In the genomic region with DNA sequence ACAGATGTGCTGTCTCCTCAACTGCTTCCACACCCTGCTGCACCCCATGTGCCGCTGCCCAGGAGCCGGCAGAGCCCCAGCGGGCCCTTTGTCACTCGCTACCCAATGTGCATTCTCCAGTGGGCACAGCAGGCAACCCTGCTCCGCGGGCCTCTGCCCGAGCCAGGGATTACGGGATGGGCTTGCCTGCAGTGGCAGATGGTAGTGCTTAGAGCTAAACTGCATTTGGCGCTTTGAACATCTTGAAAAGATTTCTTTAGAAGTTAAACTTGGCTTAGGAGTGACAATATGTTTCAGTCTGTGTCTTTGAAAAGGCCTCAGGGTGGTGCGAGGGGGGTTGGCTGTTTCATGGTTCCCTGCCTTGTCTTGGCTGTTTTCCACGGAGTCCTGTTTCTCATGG, we compare ENCODE assay signal across 34 cellular contexts.
A peak's percentile ranks its signal among the peaks of the same experiment; 100 is the strongest.
DNase-seq lines count a peak whose midpoint lies in the region; ATAC-seq and TF ChIP-seq lines count a peak whose summit lies in the region.
"Had no signal": no experiment of that assay in that cellular context is flagged by ENCODE, and none has a peak within 500 bp of the region (broad histone marks: within the 10 kb centered on the region; RNA-seq: fewer than 3 reads in every experiment).

No MANE protein-coding gene starts in this region.

- peak; percentile 91 for DNase-seq in D341Med (ENCODE audit: low spot score)
- DNase-seq in NCI-H82 (lab: John Stamatoyannopoulos, UW) = peak; percentile 85
- DNase-seq in mesendoderm = no peak
- no peak for DNase-seq in activated naive CD8-positive, alpha-beta T cell treated with anti-CD3 and anti-CD28 coated beads, Interleukin-2, amount 50 U/mL, for 24 hours
- no peak for DNase-seq in NCI-H1092 (lab: John Stamatoyannopoulos, UW)
- DNase-seq: ACHN; activated CD4-positive, alpha-beta T cell treated with anti-CD3 and anti-CD28 coated beads, Interleukin-2, amount 10 ng/mL, durations not matched to agents 7 days and 5 days; activated gamma-delta T cell; activated naive CD8-positive, alpha-beta T cell treated with anti-CD3 and anti-CD28 coated beads for 36 hours; activated T-cell treated with anti-CD3 and anti-CD28 coated beads, Interleukin-2, amount 50 U/mL, for 1 hour; aorta; CD8-positive, alpha-beta T cell; cortex of kidney; DMS153; effector memory CD4-positive, alpha-beta T cell; HFFc6; MV-4-11; NCI-H1436 treated with DMSO at 0.1 percent for 48 hours; NCI-H2107; NCI-H526 treated with DMSO at 0.1 percent for 48 hours; right cardiac atrium; RPMI8226; stimulated activated CD4-positive, alpha-beta T cell treated with anti-CD3 and anti-CD28 coated beads, Interleukin-1b, Interleukin-23, amount 100 ng/mL, for 48 hours; T1000 had no signal

- H3K36me3 ChIP-seq in HEK293 (ENCODE audit: control insufficient read depth in 2 of 2, insufficient read depth in 1 of 2, low read length in 2 of 2) (no peaks in the 10 kb centered on the region), mesendoderm (ENCODE audit: control insufficient read depth, insufficient read depth, low read length) (no peaks in the 10 kb centered on the region)
- H3K36me3 ChIP-seq: cardiac muscle cell, left lung, SJSA1, thoracic aorta had no signal

- POLR2A ChIA-PET in HEK293 (lab: Yijun Ruan, JAX) = no interaction called here

- H3K79me1 ChIP-seq in mesendoderm (ENCODE audit: low read length) = no peaks in the 10 kb centered on the region

- peaks cover 4% of the 10 kb centered on the region for H3K4me1 Mint-ChIP-seq in activated naive CD8-positive, alpha-beta T cell treated with anti-CD3 and anti-CD28 coated beads, Interleukin-2, amount 50 U/mL, for 24 hours
- H3K4me1 Mint-ChIP-seq: activated CD4-positive, alpha-beta T cell treated with anti-CD3 and anti-CD28 coated beads, Interleukin-2, amount 10 ng/mL, durations not matched to agents 7 days and 5 days; activated naive CD8-positive, alpha-beta T cell treated with anti-CD3 and anti-CD28 coated beads for 36 hours; B cell; memory B cell had no signal

- H3K23ac ChIP-seq in mesendoderm (ENCODE audit: low read length) = no peak overlapping the region

- H3K4me1 ChIP-seq in HEK293 (ENCODE audit: control insufficient read depth, insufficient read depth, low read length) (no peaks in the 10 kb centered on the region), mesendoderm (ENCODE audit: control insufficient read depth, low read depth, low read length) (peaks cover 4% of the 10 kb centered on the region)
- H3K4me1 ChIP-seq: left lung, SJSA1 had no signal

- no peak overlapping the region for H4K5ac ChIP-seq in mesendoderm (ENCODE audit: low read length)

- H3K56ac ChIP-seq in mesendoderm (ENCODE audit: low read length) = no peak overlapping the region

- ATAC-seq in activated naive CD8-positive, alpha-beta T cell treated with anti-CD3 and anti-CD28 coated beads, Interleukin-2, amount 50 U/mL, for 24 hours = no peak
- ATAC-seq in GM18868 (IDR thresholded peaks at IDR 0.05; ENCODE audit: unreplicated experiment) = no peak
- ATAC-seq: CD8-positive, alpha-beta T cell; left lung; right cardiac atrium had no signal

- H4K8ac ChIP-seq in mesendoderm (ENCODE audit: low read depth, low read length) = no peak overlapping the region

- no peak overlapping the region for H3K4me2 ChIP-seq in mesendoderm (ENCODE audit: low read length)

- H3K27ac Mint-ChIP-seq in activated naive CD8-positive, alpha-beta T cell treated with anti-CD3 and anti-CD28 coated beads, Interleukin-2, amount 50 U/mL, for 24 hours = no peak overlapping the region
- H3K27ac Mint-ChIP-seq: activated CD4-positive, alpha-beta T cell treated with anti-CD3 and anti-CD28 coated beads, Interleukin-2, amount 10 ng/mL, durations not matched to agents 7 days and 5 days; activated naive CD8-positive, alpha-beta T cell treated with anti-CD3 and anti-CD28 coated beads for 36 hours; B cell; CD8-positive, alpha-beta T cell; HFFc6; memory B cell; stimulated activated naive CD8-positive, alpha-beta T cell treated with anti-CD3 and anti-CD28 coated beads, Interleukin-15, Interleukin-2, amounts not matched to agents 100 ng/mL and 50 ng/mL, for 24 hours had no signal

- H2BK5ac ChIP-seq in mesendoderm (ENCODE audit: low read length) = no peak overlapping the region

- peaks cover 13% of the 10 kb centered on the region for H3K27me3 Mint-ChIP-seq in activated naive CD8-positive, alpha-beta T cell treated with anti-CD3 and anti-CD28 coated beads, Interleukin-2, amount 50 U/mL, for 24 hours

- no peak overlapping the region for H3K4me3 Mint-ChIP-seq in activated naive CD8-positive, alpha-beta T cell treated with anti-CD3 and anti-CD28 coated beads, Interleukin-2, amount 50 U/mL, for 24 hours
- H3K4me3 Mint-ChIP-seq: activated CD4-positive, alpha-beta T cell treated with anti-CD3 and anti-CD28 coated beads, Interleukin-2, amount 10 ng/mL, durations not matched to agents 7 days and 5 days; activated naive CD8-positive, alpha-beta T cell treated with anti-CD3 and anti-CD28 coated beads for 36 hours; B cell; CD8-positive, alpha-beta T cell; HFFc6; memory B cell; neural crest cell; stimulated activated naive CD8-positive, alpha-beta T cell treated with anti-CD3 and anti-CD28 coated beads, Interleukin-15, Interleukin-2, amounts not matched to agents 100 ng/mL and 50 ng/mL, for 24 hours had no signal

- no peaks in the 10 kb centered on the region for H3K79me2 ChIP-seq in mesendoderm (ENCODE audit: control insufficient read depth, insufficient read depth, low read length)

- no peak overlapping the region for H2BK15ac ChIP-seq in mesendoderm (replicated peaks; ENCODE audit: low read depth)

- no peaks in the 10 kb centered on the region for H3K36me3 Mint-ChIP-seq in activated naive CD8-positive, alpha-beta T cell treated with anti-CD3 and anti-CD28 coated beads, Interleukin-2, amount 50 U/mL, for 24 hours (ENCODE audit: low read depth)
- H3K36me3 Mint-ChIP-seq: activated naive CD8-positive, alpha-beta T cell treated with anti-CD3 and anti-CD28 coated beads for 36 hours; CD8-positive, alpha-beta T cell; memory B cell had no signal

- no peaks in the 10 kb centered on the region for H3K9me3 Mint-ChIP-seq in activated naive CD8-positive, alpha-beta T cell treated with anti-CD3 and anti-CD28 coated beads, Interleukin-2, amount 50 U/mL, for 24 hours
- H3K9me3 Mint-ChIP-seq: activated CD4-positive, alpha-beta T cell treated with anti-CD3 and anti-CD28 coated beads, Interleukin-2, amount 10 ng/mL, durations not matched to agents 7 days and 5 days; activated naive CD8-positive, alpha-beta T cell treated with anti-CD3 and anti-CD28 coated beads for 36 hours; CD8-positive, alpha-beta T cell; HFFc6; memory B cell; neural crest cell; stimulated activated naive CD8-positive, alpha-beta T cell treated with anti-CD3 and anti-CD28 coated beads, Interleukin-15, Interleukin-2, amounts not matched to agents 100 ng/mL and 50 ng/mL, for 24 hours had no signal

- H3K4me3 ChIP-seq in HEK293 (ENCODE audit: low read depth, low read length) (no peak overlapping the region), mesendoderm (ENCODE audit: low read length) (no peak overlapping the region)
- H3K4me3 ChIP-seq: cardiac muscle cell, left lung, SJSA1, thoracic aorta had no signal

- H3K27me3 ChIP-seq in mesendoderm (ENCODE audit: insufficient read depth, low read length, poor library complexity) = no peaks in the 10 kb centered on the region
- H3K27me3 ChIP-seq: cardiac muscle cell had no signal

- no peak overlapping the region for H2BK120ac ChIP-seq in mesendoderm (ENCODE audit: low read depth, low read length)

- no CpG with 5 or more reads among the region's 11 CpGs for WGBS in mesendoderm (ENCODE audit: extremely low coverage, insufficient coverage, low lambda C conversion rate)

- CTCF ChIA-PET in HEK293 (lab: Yijun Ruan, JAX) = no interaction called here

- peak overlapping the region; percentile 41 for H3K4ac ChIP-seq in mesendoderm (ENCODE audit: low read depth, low read length)

- H3K9me3 ChIP-seq in HEK293 (ENCODE audit: control insufficient read depth, insufficient read depth, low read depth, low read length) = no peaks in the 10 kb centered on the region
- H3K9me3 ChIP-seq: left lung, SJSA1, thoracic aorta had no signal

- no peak overlapping the region for H3K18ac ChIP-seq in mesendoderm (ENCODE audit: low read length)

- TF ChIP-seq CTCF in HEK293 (tag by site-specific recombination; IDR thresholded peaks at IDR 0.05) = no peak

- H3K9ac ChIP-seq in mesendoderm (ENCODE audit: low read length) = no peak overlapping the region

- H3K27ac ChIP-seq in HEK293 (ENCODE audit: extremely low read depth, low read depth, low read length) (no peak overlapping the region), mesendoderm (ENCODE audit: low read depth, low read length) (no peak overlapping the region)
- H3K27ac ChIP-seq: cardiac muscle cell, left lung, SJSA1, thoracic aorta had no signal

- no peak overlapping the region for H2AK5ac ChIP-seq in mesendoderm (ENCODE audit: low read length)

TF ChIP-seq in HEK293, 187 proteins besides CTCF, POLR2A, EP300 and RAD21 (continues in another document):
- TF ChIP-seq ZNF768 (tag by site-specific recombination; IDR thresholded peaks at IDR 0.05) (no peak), ZNF302 (tag by site-specific recombination; IDR thresholded peaks at IDR 0.05; ENCODE audit: low read depth) (no peak)
- TF ChIP-seq, protein P1, sequence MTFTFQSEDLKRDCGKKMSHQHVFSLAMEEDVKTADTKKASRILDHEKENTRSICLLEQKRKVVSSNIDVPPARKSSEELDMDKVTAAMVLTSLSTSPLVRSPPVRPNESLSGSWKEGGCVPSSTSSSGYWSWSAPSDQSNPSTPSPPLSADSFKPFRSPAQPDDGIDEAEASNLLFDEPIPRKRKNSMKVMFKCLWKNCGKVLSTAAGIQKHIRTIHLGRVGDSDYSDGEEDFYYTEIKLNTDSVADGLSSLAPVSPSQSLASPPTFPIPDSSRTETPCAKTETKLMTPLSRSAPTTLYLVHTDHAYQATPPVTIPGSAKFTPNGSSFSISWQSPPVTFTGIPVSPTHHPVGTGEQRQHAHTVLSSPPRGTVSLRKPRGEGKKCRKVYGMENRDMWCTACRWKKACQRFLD (tag by site-specific recombination; IDR thresholded peaks at IDR 0.05) = no peak

Comparison
In these comparisons a context has a peak if more than half of its experiments do, and no peak if none do; other contexts are left out.
1. DNase-seq: peak in D341Med (single experiment) and NCI-H82 (single experiment); none in mesendoderm (single experiment), activated naive CD8-positive, alpha-beta T cell treated with anti-CD3 and anti-CD28 coated beads, Interleukin-2, amount 50 U/mL, for 24 hours (single experiment) and NCI-H1092 (single experiment).